ENCODE assay signal across 9 cellular contexts in genomic region chr6:84027340-84028183, GRCh38. TPM values are rescaled to one million over a fixed set of nuclear protein-coding genes. Genes with fewer than 3 reads are reported as not detected.
A peak's percentile ranks its signal among the peaks of the same experiment; 100 is the strongest.
DNase-seq lines count a peak whose midpoint lies in the region; ATAC-seq and TF ChIP-seq lines count a peak whose summit lies in the region.
"Had no signal": no experiment of that assay in that cellular context is flagged by ENCODE, and none has a peak within 500 bp of the region (broad histone marks: within the 10 kb centered on the region; RNA-seq: fewer than 3 reads in every experiment).

No MANE protein-coding gene starts in this region.

- H2AFZ ChIP-seq in trophoblast cell (ENCODE audit: insufficient read depth, low read length, poor library complexity) (no peak overlapping the region), OCI-LY7 (ENCODE audit: low read length) (no peak overlapping the region)

- H3K79me1 ChIP-seq in trophoblast cell (ENCODE audit: low read length): no peaks in the 10 kb centered on the region

- H3K27me3 Mint-ChIP-seq in WTC11 (ENCODE audit: low read depth): peaks cover 8% of the 10 kb centered on the region

- H4K12ac ChIP-seq in trophoblast cell (ENCODE audit: low read depth, low read length): no peak overlapping the region

- H3K4me2 ChIP-seq in trophoblast cell (ENCODE audit: low read length) (no peak overlapping the region), OCI-LY7 (ENCODE audit: low read length) (no peak overlapping the region)

- no peak overlapping the region for H2BK12ac ChIP-seq in trophoblast cell (ENCODE audit: low read length)

- TF ChIP-seq CTCF in OCI-LY7 (conservative IDR thresholded peaks at IDR 0.05; ENCODE audit: low read length): no peak
- TF ChIP-seq CTCF in WTC11 (IDR thresholded peaks at IDR 0.05): no peak

- peaks cover 22% of the 10 kb centered on the region for H3K9me3 Mint-ChIP-seq in WTC11

- peak; percentile 53 for DNase-seq in ELR (ENCODE audit: low read depth)
- peak; percentile 92 for DNase-seq in NCI-H345 (lab: John Stamatoyannopoulos, UW)
- peak; percentile 55 for DNase-seq in epidermal melanocyte (ENCODE audit: insufficient read length, low spot score)
- DNase-seq in trophoblast cell: peak; percentile 30 to 80
- no peak for DNase-seq in OCI-LY7 (ENCODE audit: low spot score)
- DNase-seq in WTC11 (ENCODE audit: low spot score): no peak

- H3K23ac ChIP-seq in trophoblast cell (ENCODE audit: low read length): no peak overlapping the region

- POLR2A ChIA-PET in OCI-LY7 (lab: Charles Lee): no interaction called here
- POLR2A ChIA-PET in WTC11 (lab: Charles Lee): no interaction called here

- no peak overlapping the region for H3K14ac ChIP-seq in trophoblast cell (ENCODE audit: low read length)

- H3K36me3 ChIP-seq in trophoblast cell (ENCODE audit: control insufficient read depth in 1 of 2, insufficient read depth in 2 of 2, low read length in 2 of 2): no peaks in the 10 kb centered on the region
- no peaks in the 10 kb centered on the region for H3K36me3 ChIP-seq in OCI-LY7 (ENCODE audit: insufficient read depth, low read length)

- CTCF ChIA-PET in OCI-LY7 (lab: Charles Lee; ENCODE audit: unreplicated experiment): no interaction called here
- CTCF ChIA-PET in WTC11 (lab: Charles Lee): no interaction called here

- H2BK120ac ChIP-seq in trophoblast cell (ENCODE audit: insufficient read depth, low read length, poor library complexity): no peak overlapping the region

- no CpG with 5 or more reads among the region's 5 CpGs for WGBS in trophoblast cell (ENCODE audit: extremely low coverage, insufficient coverage, insufficient read length)

- H4K91ac ChIP-seq in trophoblast cell (ENCODE audit: low read depth, low read length): no peak overlapping the region

- H3K79me2 ChIP-seq in trophoblast cell (ENCODE audit: control insufficient read depth, insufficient read depth, low read length, poor library complexity) (no peaks in the 10 kb centered on the region), OCI-LY7 (ENCODE audit: insufficient read depth, low read depth, low read length) (no peaks in the 10 kb centered on the region)

- BruUV-seq in OCI-LY7 (replicated peaks; lab: Mats Ljungman, UMichigan): no TSS peak

- H3K4me3 Mint-ChIP-seq in WTC11: no peak overlapping the region

- H3K4me1 ChIP-seq in trophoblast cell (ENCODE audit: control insufficient read depth in 1 of 2, insufficient read depth in 2 of 2, low read length in 2 of 2) (peaks cover 0 to 3% of the 10 kb centered on the region in 2 experiments), OCI-LY7 (ENCODE audit: insufficient read depth, low read length, poor library complexity, severe bottlenecking) (no peaks in the 10 kb centered on the region)

- no peak overlapping the region for H2BK5ac ChIP-seq in trophoblast cell (ENCODE audit: low read depth, low read length, poor library complexity)

- H3K9me2 ChIP-seq in OCI-LY7 (ENCODE audit: insufficient read depth, low read length): no peaks in the 10 kb centered on the region

- H3K27ac Mint-ChIP-seq in WTC11: no peak overlapping the region

- intact Hi-C loops in OCI-LY7 (cut with micrococcal nuclease; ENCODE audit: unreplicated experiment): no loop called here

- H3K4ac ChIP-seq in trophoblast cell (ENCODE audit: low read depth, low read length): no peak overlapping the region

- H3K4me3 ChIP-seq in trophoblast cell (ENCODE audit: low read depth, low read length) (no peak overlapping the region), OCI-LY7 (ENCODE audit: low read depth, low read length, poor library complexity, severe bottlenecking) (no peak overlapping the region)

- H3K9ac ChIP-seq in trophoblast cell (ENCODE audit: low read length): no peak overlapping the region

- no peaks in the 10 kb centered on the region for H3K9me3 ChIP-seq in trophoblast cell (ENCODE audit: insufficient read depth, low read depth, low read length)
- no peaks in the 10 kb centered on the region for H3K9me3 ChIP-seq in OCI-LY7 (ENCODE audit: low read length)

- H3K36me3 Mint-ChIP-seq in WTC11: peaks cover 4% of the 10 kb centered on the region

- H2AK5ac ChIP-seq in trophoblast cell (ENCODE audit: low read length): no peak overlapping the region

- H3K27ac ChIP-seq in trophoblast cell (ENCODE audit: low read depth, low read length) (no peak overlapping the region), OCI-LY7 (ENCODE audit: low read depth, low read length, poor library complexity, severe bottlenecking) (no peak overlapping the region)

- H4K20me1 ChIP-seq in OCI-LY7 (ENCODE audit: insufficient read depth, low read length): no peaks in the 10 kb centered on the region

- H3K18ac ChIP-seq in trophoblast cell (ENCODE audit: low read length): no peak overlapping the region

- peaks cover 3% of the 10 kb centered on the region for H3K4me1 Mint-ChIP-seq in WTC11

- no peaks in the 10 kb centered on the region for H3K27me3 ChIP-seq in trophoblast cell (ENCODE audit: insufficient read depth, low read length)

- no peak overlapping the region for H4K8ac ChIP-seq in trophoblast cell (ENCODE audit: low read depth, low read length)

- ATAC-seq in GM21360 (IDR thresholded peaks at IDR 0.05; ENCODE audit: unreplicated experiment) (no peak), HG02588 (IDR thresholded peaks at IDR 0.05; ENCODE audit: unreplicated experiment) (no peak), WTC11 (no peak)
- ATAC-seq: left lobe of liver had no signal

TF ChIP-seq in WTC11, 78 proteins besides CTCF, POLR2A, EP300 and RAD21 (continues in another document):
- TF ChIP-seq GTF2I (CRISPR knock-in tag; conservative IDR thresholded peaks at IDR 0.05) (no peak), TCF7 (CRISPR knock-in tag; IDR thresholded peaks at IDR 0.05; ENCODE audit: low read depth) (no peak), MYBL2 (CRISPR knock-in tag; IDR thresholded peaks at IDR 0.05) (no peak), PRRX2 (CRISPR knock-in tag; IDR thresholded peaks at IDR 0.05) (no peak), FOXP4 (CRISPR knock-in tag; IDR thresholded peaks at IDR 0.05) (no peak), ZNF121 (CRISPR knock-in tag; IDR thresholded peaks at IDR 0.05) (no peak), NFYB (CRISPR knock-in tag; conservative IDR thresholded peaks at IDR 0.05; ENCODE audit: low read depth) (no peak), HMGA2 (CRISPR knock-in tag; IDR thresholded peaks at IDR 0.05) (no peak), ESRRA (CRISPR knock-in tag; IDR thresholded peaks at IDR 0.05; ENCODE audit: borderline replicate concordance) (no peak), SMAD4 (CRISPR knock-in tag; IDR thresholded peaks at IDR 0.05) (no peak), ZNF425 (CRISPR knock-in tag; conservative IDR thresholded peaks at IDR 0.05) (no peak)

RNA-seq across cellular contexts. Expression of gene MRAP2, which starts 6.0 kb away (rescaled TPM):
- 3.2 and 3.9 TPM in 2 replicates for polyA plus RNA-seq in trophoblast cell (2013)
- not detected in 2 replicates for total RNA-seq in OCI-LY7 (2014; rRNA removed; shearing (Covaris generic))
- total RNA-seq in OCI-LY7 (2022) (not detected in 2 replicates), WTC11 (2021) (4.8 to 5.2 TPM (median 4.9 TPM) in 3 replicates)

Comparison
In these comparisons a context has a peak if more than half of its experiments do, and no peak if none do; other contexts are left out.
1. DNase-seq: peak in ELR (single experiment), NCI-H345 (single experiment), epidermal melanocyte (single experiment) and trophoblast cell (2 of 2); none in OCI-LY7 (single experiment) and WTC11 (single experiment).